In genomic region chr4:144547678-144548298, GRCh38 we compare ENCODE assay signal across 13 cellular contexts.
DNase-seq lines count a peak whose midpoint lies in the region; ATAC-seq and TF ChIP-seq lines count a peak whose summit lies in the region.
"Had no signal": no experiment of that assay in that cellular context is flagged by ENCODE, and none has a peak within 500 bp of the region (broad histone marks: within the 10 kb centered on the region; RNA-seq: fewer than 3 reads in every experiment).

No MANE protein-coding gene starts in this region.

- DNase-seq in endothelial cell (ENCODE audit: low spot score) (no peak), SK-N-DZ (ENCODE audit: low spot score) (no peak), NK-92 (lab: John Stamatoyannopoulos, UW; ENCODE audit: unreplicated experiment) (no peak), BE2C (no peak)
- DNase-seq in CD8-positive, alpha-beta memory T cell = no peak
- DNase-seq: cortex of kidney, DMS 273 treated with DMSO at 0.1 percent for 48 hours, hippocampal formation, natural killer cell, NCI-H1105 treated with DMSO at 0.1 percent for 48 hours had no signal

- no peaks in the 10 kb centered on the region for H3K36me3 ChIP-seq in CD8-positive, alpha-beta memory T cell (ENCODE audit: insufficient read depth, low read length)
- no peaks in the 10 kb centered on the region for H3K36me3 ChIP-seq in BE2C

- H3K27ac ChIP-seq in CD8-positive, alpha-beta memory T cell (ENCODE audit: low read depth, low read length) = no peak overlapping the region

- H3K4me3 ChIP-seq in CD8-positive, alpha-beta memory T cell (ENCODE audit: low read length) = no peak overlapping the region
- H3K4me3 ChIP-seq in BE2C (ENCODE audit: low read depth, low read length) = no peak overlapping the region

- peak overlapping the region; percentile 91 for H3K27ac Mint-ChIP-seq in endothelial cell (ENCODE audit: unreplicated experiment)
- H3K27ac Mint-ChIP-seq in CD8-positive, alpha-beta memory T cell = no peak overlapping the region
- H3K27ac Mint-ChIP-seq: natural killer cell had no signal

- H3K27me3 Mint-ChIP-seq in endothelial cell (ENCODE audit: unreplicated experiment) = peaks cover 1% of the 10 kb centered on the region
- H3K27me3 Mint-ChIP-seq in CD8-positive, alpha-beta memory T cell = no peaks in the 10 kb centered on the region

- H3K4me1 Mint-ChIP-seq in endothelial cell (ENCODE audit: unreplicated experiment) = peaks cover 11% of the 10 kb centered on the region
- no peaks in the 10 kb centered on the region for H3K4me1 Mint-ChIP-seq in CD8-positive, alpha-beta memory T cell
- H3K4me1 Mint-ChIP-seq: natural killer cell had no signal

- H3K4me1 ChIP-seq in CD8-positive, alpha-beta memory T cell (ENCODE audit: insufficient read depth, low read length) = no peaks in the 10 kb centered on the region
- H3K4me1 ChIP-seq in BE2C = no peaks in the 10 kb centered on the region

- ATAC-seq in GM18873 (IDR thresholded peaks at IDR 0.05; ENCODE audit: low FRiP score, unreplicated experiment) (peak; percentile 99), GM21717 (IDR thresholded peaks at IDR 0.05; ENCODE audit: unreplicated experiment) (peak; percentile 100), HG03175 (IDR thresholded peaks at IDR 0.05; ENCODE audit: unreplicated experiment) (peak; percentile 99)
- ATAC-seq: natural killer cell had no signal

- H3K9me3 Mint-ChIP-seq in endothelial cell (ENCODE audit: unreplicated experiment) = no peaks in the 10 kb centered on the region
- H3K9me3 Mint-ChIP-seq in CD8-positive, alpha-beta memory T cell = peaks cover 0 to 8% (median 4%) of the 10 kb centered on the region in 5 donors

- H3K4me3 Mint-ChIP-seq in endothelial cell (ENCODE audit: unreplicated experiment) = no peak overlapping the region
- no peak overlapping the region for H3K4me3 Mint-ChIP-seq in CD8-positive, alpha-beta memory T cell
- H3K4me3 Mint-ChIP-seq: natural killer cell had no signal

- no peaks in the 10 kb centered on the region for H3K9me3 ChIP-seq in CD8-positive, alpha-beta memory T cell (ENCODE audit: low read length)
- H3K9me3 ChIP-seq in BE2C = no peaks in the 10 kb centered on the region

- H3K27me3 ChIP-seq in CD8-positive, alpha-beta memory T cell (ENCODE audit: insufficient read depth, low read length, poor library complexity, severe bottlenecking) = no peaks in the 10 kb centered on the region
- no peaks in the 10 kb centered on the region for H3K27me3 ChIP-seq in BE2C

- TF ChIP-seq CTCF in endothelial cell (IDR thresholded peaks at IDR 0.05; ENCODE audit: unreplicated experiment) (no peak), BE2C (IDR thresholded peaks at IDR 0.05; ENCODE audit: low read depth, low read length) (no peak)

- POLR2A ChIA-PET in CD8-positive, alpha-beta memory T cell (lab: Charles Lee) = no interaction called here

- no peaks in the 10 kb centered on the region for H3K36me3 Mint-ChIP-seq in endothelial cell (ENCODE audit: low read depth, unreplicated experiment)
- no peaks in the 10 kb centered on the region for H3K36me3 Mint-ChIP-seq in CD8-positive, alpha-beta memory T cell
- H3K36me3 Mint-ChIP-seq: natural killer cell had no signal

- CTCF ChIA-PET in CD8-positive, alpha-beta memory T cell (lab: Charles Lee) = no interaction called here
